ENCODE assay signal across 10 cellular contexts in the genomic region with DNA sequence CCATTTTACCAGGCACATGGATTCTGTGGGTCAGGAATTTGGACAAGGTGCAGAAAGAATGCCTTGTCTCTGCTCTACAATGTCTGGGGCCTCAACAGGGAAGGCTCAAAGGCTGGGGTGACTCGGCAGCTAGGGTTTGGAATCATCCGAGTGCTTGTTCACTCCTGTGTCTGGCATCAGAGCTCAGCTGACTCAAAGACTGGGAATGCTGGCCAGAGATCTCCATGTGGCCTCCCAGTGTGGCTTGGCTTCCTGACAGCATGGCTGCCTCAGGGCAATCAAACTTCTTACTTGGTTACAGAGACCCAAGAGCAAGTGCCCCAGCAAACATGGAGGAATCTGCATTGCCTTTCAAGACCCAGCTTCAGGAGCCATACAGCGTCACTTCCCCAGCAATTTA.
A peak's percentile ranks its signal among the peaks of the same experiment; 100 is the strongest.
DNase-seq lines count a peak whose midpoint lies in the region; ATAC-seq and TF ChIP-seq lines count a peak whose summit lies in the region.
"Had no signal": no experiment of that assay in that cellular context is flagged by ENCODE, and none has a peak within 500 bp of the region (broad histone marks: within the 10 kb centered on the region; RNA-seq: fewer than 3 reads in every experiment).

No MANE protein-coding gene starts in this region.

- H3K79me2 ChIP-seq in HCT116 (ENCODE audit: insufficient read depth, low read length), result no peaks in the 10 kb centered on the region

- H3K27ac ChIP-seq in HCT116 (ENCODE audit: low read depth, low read length), result no peak overlapping the region
- H3K27ac ChIP-seq: neural progenitor cell had no signal

- no peak for TF ChIP-seq POLR2A in HCT116 (IDR thresholded peaks at IDR 0.05; ENCODE audit: borderline replicate concordance, extremely low read depth, insufficient read depth, insufficient read length)

- RAD21 ChIA-PET in HCT116 (lab: Charles Lee; ENCODE audit: low non-redundant PET in 1 of 2, low total read pairs in 2 of 2, uncharacterized antibody in 2 of 2, unreplicated experiment in 2 of 2), result no interaction called here

- no peaks in the 10 kb centered on the region for H4K20me1 ChIP-seq in HCT116 (ENCODE audit: insufficient read depth)

- no TSS peak for BruUV-seq in HCT116 (replicated peaks; lab: Mats Ljungman, UMichigan)

- peak overlapping the region; percentile 66 for H3K27ac Mint-ChIP-seq in activated naive CD8-positive, alpha-beta T cell
- H3K27ac Mint-ChIP-seq: neural progenitor cell had no signal

- no peak overlapping the region for H3K9ac ChIP-seq in HCT116 (ENCODE audit: low read length)
- H3K9ac ChIP-seq: neural progenitor cell had no signal

- peaks cover 4% of the 10 kb centered on the region for H3K9me3 Mint-ChIP-seq in activated naive CD8-positive, alpha-beta T cell (ENCODE audit: low read depth)

- peaks cover 63% of the 10 kb centered on the region for H3K4me1 Mint-ChIP-seq in activated naive CD8-positive, alpha-beta T cell (ENCODE audit: low read depth)

- peak overlapping the region; percentile 11 for H3K4me2 ChIP-seq in HCT116 (ENCODE audit: low read length)
- H3K4me2 ChIP-seq: neural progenitor cell had no signal

- peak; percentile 99 for DNase-seq in A172 (ENCODE audit: low spot score)
- peak; percentile 19 for DNase-seq in HCT116 (ENCODE audit: low read depth, low spot score)
- peak; percentile 98 for DNase-seq in iris pigment epithelial cell (ENCODE audit: low read depth)
- no peak for DNase-seq in NCI-H2196 treated with DMSO at 0.1 percent for 48 hours (lab: John Stamatoyannopoulos, UW; ENCODE audit: unreplicated experiment)
- DNase-seq in NCI-H1092 (lab: John Stamatoyannopoulos, UW), result no peak
- DNase-seq: activated CD4-positive, alpha-beta T cell treated with anti-CD3 and anti-CD28 coated beads, Interleukin-2, amount 50 U/mL, for 4 hours had no signal

- TF ChIP-seq RAD21 in HCT116 (IDR thresholded peaks at IDR 0.05; ENCODE audit: low read depth), result no peak

- no peaks in the 10 kb centered on the region for H3K9me3 ChIP-seq in HCT116 (ENCODE audit: control insufficient read depth in 1 of 2, insufficient read depth in 1 of 2, low read depth in 1 of 2, low read length in 2 of 2)

- peaks cover 5% of the 10 kb centered on the region for H3K36me3 Mint-ChIP-seq in activated naive CD8-positive, alpha-beta T cell
- H3K36me3 Mint-ChIP-seq: neural progenitor cell had no signal

- H3K9me2 ChIP-seq in HCT116 (ENCODE audit: insufficient read depth), result no peaks in the 10 kb centered on the region

- no peaks in the 10 kb centered on the region for H3K36me3 ChIP-seq in HCT116 (ENCODE audit: control insufficient read depth in 1 of 2, insufficient read depth in 2 of 2, low read length in 2 of 2)
- H3K36me3 ChIP-seq: neural progenitor cell had no signal

- no peak overlapping the region for H2AFZ ChIP-seq in HCT116 (ENCODE audit: low read depth, low read length, poor library complexity, severe bottlenecking)
- H2AFZ ChIP-seq: neural progenitor cell had no signal

- no peaks in the 10 kb centered on the region for H3K27me3 ChIP-seq in HCT116 (ENCODE audit: insufficient read depth, low read length)
- H3K27me3 ChIP-seq: neural progenitor cell had no signal

- no peak overlapping the region for H3K4me3 Mint-ChIP-seq in activated naive CD8-positive, alpha-beta T cell
- H3K4me3 Mint-ChIP-seq: neural progenitor cell had no signal

- H3K4me1 ChIP-seq in HCT116 (ENCODE audit: control insufficient read depth in 1 of 2, insufficient read depth in 2 of 2, low read length in 2 of 2), result peaks cover 3 to 9% of the 10 kb centered on the region in 2 experiments; a peak in 2 of 4 replicates

- POLR2A ChIA-PET in HCT116 (lab: Charles Lee), result no interaction called here

- peak; percentile 44; the same call in 1 of the 2 replicates for ATAC-seq in HCT116
- ATAC-seq in HG03457 (IDR thresholded peaks at IDR 0.05; ENCODE audit: unreplicated experiment), result no peak
- ATAC-seq in GM18520 (IDR thresholded peaks at IDR 0.05; ENCODE audit: unreplicated experiment), result no peak

- TF ChIP-seq CTCF in HCT116 (IDR thresholded peaks at IDR 0.05 in 2 of 3, conservative IDR thresholded peaks at IDR 0.05 in 1 of 3; ENCODE audit: borderline replicate concordance in 1 of 3, insufficient read depth in 1 of 3, low read depth in 2 of 3, low read length in 2 of 3), result no peak

- intact Hi-C loops in HCT116 (cut with micrococcal nuclease), result loop anchor here (5.0 kb wide), 1 partner anchor 49 kb away; no protein-coding TSS in a partner anchor

- no peaks in the 10 kb centered on the region for H3K27me3 Mint-ChIP-seq in activated naive CD8-positive, alpha-beta T cell

- CTCF ChIA-PET in HCT116 (lab: Charles Lee), result no interaction called here

- no peak overlapping the region for H3K4me3 ChIP-seq in HCT116 (replicated peaks in 1 of 2; ENCODE audit: low read depth in 1 of 2, low read length in 2 of 2)
- H3K4me3 ChIP-seq: neural progenitor cell had no signal

TF ChIP-seq in HCT116, 20 proteins besides CTCF, POLR2A, EP300 and RAD21:
- TF ChIP-seq ZNF274 (IDR thresholded peaks at IDR 0.05; ENCODE audit: low read depth, low read length), result no peak
- TF ChIP-seq EZH2phosphoT487 (IDR thresholded peaks at IDR 0.05; ENCODE audit: borderline replicate concordance), result no peak
- TF ChIP-seq, protein P1, sequence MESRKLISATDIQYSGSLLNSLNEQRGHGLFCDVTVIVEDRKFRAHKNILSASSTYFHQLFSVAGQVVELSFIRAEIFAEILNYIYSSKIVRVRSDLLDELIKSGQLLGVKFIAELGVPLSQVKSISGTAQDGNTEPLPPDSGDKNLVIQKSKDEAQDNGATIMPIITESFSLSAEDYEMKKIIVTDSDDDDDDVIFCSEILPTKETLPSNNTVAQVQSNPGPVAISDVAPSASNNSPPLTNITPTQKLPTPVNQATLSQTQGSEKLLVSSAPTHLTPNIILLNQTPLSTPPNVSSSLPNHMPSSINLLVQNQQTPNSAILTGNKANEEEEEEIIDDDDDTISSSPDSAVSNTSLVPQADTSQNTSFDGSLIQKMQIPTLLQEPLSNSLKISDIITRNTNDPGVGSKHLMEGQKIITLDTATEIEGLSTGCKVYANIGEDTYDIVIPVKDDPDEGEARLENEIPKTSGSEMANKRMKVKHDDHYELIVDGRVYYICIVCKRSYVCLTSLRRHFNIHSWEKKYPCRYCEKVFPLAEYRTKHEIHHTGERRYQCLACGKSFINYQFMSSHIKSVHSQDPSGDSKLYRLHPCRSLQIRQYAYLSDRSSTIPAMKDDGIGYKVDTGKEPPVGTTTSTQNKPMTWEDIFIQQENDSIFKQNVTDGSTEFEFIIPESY (IDR thresholded peaks at IDR 0.05; ENCODE audit: extremely low read depth, insufficient replicate concordance, low read length), result no peak
- TF ChIP-seq, protein P2, sequence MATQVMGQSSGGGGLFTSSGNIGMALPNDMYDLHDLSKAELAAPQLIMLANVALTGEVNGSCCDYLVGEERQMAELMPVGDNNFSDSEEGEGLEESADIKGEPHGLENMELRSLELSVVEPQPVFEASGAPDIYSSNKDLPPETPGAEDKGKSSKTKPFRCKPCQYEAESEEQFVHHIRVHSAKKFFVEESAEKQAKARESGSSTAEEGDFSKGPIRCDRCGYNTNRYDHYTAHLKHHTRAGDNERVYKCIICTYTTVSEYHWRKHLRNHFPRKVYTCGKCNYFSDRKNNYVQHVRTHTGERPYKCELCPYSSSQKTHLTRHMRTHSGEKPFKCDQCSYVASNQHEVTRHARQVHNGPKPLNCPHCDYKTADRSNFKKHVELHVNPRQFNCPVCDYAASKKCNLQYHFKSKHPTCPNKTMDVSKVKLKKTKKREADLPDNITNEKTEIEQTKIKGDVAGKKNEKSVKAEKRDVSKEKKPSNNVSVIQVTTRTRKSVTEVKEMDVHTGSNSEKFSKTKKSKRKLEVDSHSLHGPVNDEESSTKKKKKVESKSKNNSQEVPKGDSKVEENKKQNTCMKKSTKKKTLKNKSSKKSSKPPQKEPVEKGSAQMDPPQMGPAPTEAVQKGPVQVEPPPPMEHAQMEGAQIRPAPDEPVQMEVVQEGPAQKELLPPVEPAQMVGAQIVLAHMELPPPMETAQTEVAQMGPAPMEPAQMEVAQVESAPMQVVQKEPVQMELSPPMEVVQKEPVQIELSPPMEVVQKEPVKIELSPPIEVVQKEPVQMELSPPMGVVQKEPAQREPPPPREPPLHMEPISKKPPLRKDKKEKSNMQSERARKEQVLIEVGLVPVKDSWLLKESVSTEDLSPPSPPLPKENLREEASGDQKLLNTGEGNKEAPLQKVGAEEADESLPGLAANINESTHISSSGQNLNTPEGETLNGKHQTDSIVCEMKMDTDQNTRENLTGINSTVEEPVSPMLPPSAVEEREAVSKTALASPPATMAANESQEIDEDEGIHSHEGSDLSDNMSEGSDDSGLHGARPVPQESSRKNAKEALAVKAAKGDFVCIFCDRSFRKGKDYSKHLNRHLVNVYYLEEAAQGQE (IDR thresholded peaks at IDR 0.05; ENCODE audit: low read depth), result no peak
- no peak for TF ChIP-seq YY1 (IDR thresholded peaks at IDR 0.05; ENCODE audit: extremely low read depth, insufficient replicate concordance, low read depth, low read length)
- TF ChIP-seq, protein P3, sequence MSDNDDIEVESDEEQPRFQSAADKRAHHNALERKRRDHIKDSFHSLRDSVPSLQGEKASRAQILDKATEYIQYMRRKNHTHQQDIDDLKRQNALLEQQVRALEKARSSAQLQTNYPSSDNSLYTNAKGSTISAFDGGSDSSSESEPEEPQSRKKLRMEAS (IDR thresholded peaks at IDR 0.05), result peak; percentile 40; the same call in 1 of the 2 replicates
- TF ChIP-seq SIN3A (IDR thresholded peaks at IDR 0.05; ENCODE audit: low read depth), result no peak
- TF ChIP-seq SP1 (IDR thresholded peaks at IDR 0.05; ENCODE audit: low read depth), result no peak
- TF ChIP-seq POLR2AphosphoS5 (IDR thresholded peaks at IDR 0.05; ENCODE audit: low read depth, low read length), result no peak
- no peak for TF ChIP-seq EZH2 (IDR thresholded peaks at IDR 0.05)
- TF ChIP-seq ZFX (IDR thresholded peaks at IDR 0.05), result no peak
- TF ChIP-seq EGR1 (IDR thresholded peaks at IDR 0.05; ENCODE audit: low read depth), result no peak
- peak; percentile 15; the same call in 1 of the 2 replicates for TF ChIP-seq FOSL1 (IDR thresholded peaks at IDR 0.05; ENCODE audit: low read depth)
- no peak for TF ChIP-seq CEBPB (IDR thresholded peaks at IDR 0.05; ENCODE audit: low read depth)

Comparison
In these comparisons a context has a peak if more than half of its experiments do, and no peak if none do; other contexts are left out.
1. DNase-seq: peak in A172 (single experiment), HCT116 (single experiment) and iris pigment epithelial cell (single experiment); none in NCI-H2196 treated with DMSO at 0.1 percent for 48 hours (single experiment) and NCI-H1092 (single experiment).